In the genomic region with DNA sequence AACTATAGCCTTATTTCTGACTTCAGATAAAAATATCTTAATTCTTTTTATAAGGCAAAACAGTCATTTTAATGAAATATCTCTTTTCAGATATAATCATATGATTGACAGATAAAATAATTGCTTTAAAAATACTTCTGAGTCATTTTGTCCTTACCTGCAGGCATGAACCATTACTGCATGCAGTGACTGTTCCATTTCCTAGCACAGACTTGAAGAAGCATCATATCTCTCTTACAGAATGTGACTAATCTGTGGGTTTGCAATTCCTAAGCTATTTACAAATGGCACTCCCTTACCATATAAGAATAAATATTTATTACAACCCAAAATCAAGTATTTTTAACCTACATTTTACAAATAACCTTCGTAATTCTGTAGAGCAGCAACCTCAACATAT, we compare ENCODE assay signal across 8 cellular contexts.
DNase-seq lines count a peak whose midpoint lies in the region; ATAC-seq and TF ChIP-seq lines count a peak whose summit lies in the region.

No MANE protein-coding gene starts in this region.

- intact Hi-C loops in prostate gland (cut with DNase I): no loop called here

- H3K27ac ChIP-seq in ACC112 (ENCODE audit: low read depth, low read length): peak overlapping the region; percentile 62
- peak overlapping the region; percentile 91 for H3K27ac ChIP-seq in RWPE2 (ENCODE audit: poor library complexity, severe bottlenecking)
- peak overlapping the region; percentile 66 to 77 for H3K27ac ChIP-seq in prostate gland

- peaks cover 69% of the 10 kb centered on the region for H3K79me2 ChIP-seq in ACC112 (ENCODE audit: control insufficient read depth, insufficient read depth, low read length, unreplicated experiment)

- ATAC-seq in GM19455 (IDR thresholded peaks at IDR 0.05; ENCODE audit: unreplicated experiment) (peak; percentile 40), RWPE2 (ENCODE audit: low read depth) (peak; percentile 94)

- WGBS in prostate gland: 24% methylated on average over 1 of the region's 1 CpG

- H3K4me3 ChIP-seq in ACC112 (ENCODE audit: low read depth, low read length) (peak overlapping the region; percentile 73), RWPE2 (ENCODE audit: severe bottlenecking) (peak overlapping the region; percentile 28), prostate gland (peak overlapping the region; percentile 18 to 20)

- H3K9me3 ChIP-seq in RWPE2 (ENCODE audit: severe bottlenecking) (no peaks in the 10 kb centered on the region), prostate gland (no peaks in the 10 kb centered on the region)

- TF ChIP-seq CTCF in RWPE2 (IDR thresholded peaks at IDR 0.05; ENCODE audit: poor library complexity, severe bottlenecking) (no peak), prostate gland (IDR thresholded peaks at IDR 0.05) (peak in 1 of 4 experiments; percentile 40)

- TF ChIP-seq POLR2A in erythroblast (IDR thresholded peaks at IDR 0.05; ENCODE audit: low read length) (no peak), prostate gland (IDR thresholded peaks at IDR 0.05) (no peak)

- H3K4me1 ChIP-seq in ACC112 (ENCODE audit: control insufficient read depth, insufficient read depth, low read length, unreplicated experiment) (peaks cover 22% of the 10 kb centered on the region), RWPE2 (ENCODE audit: insufficient read depth, poor library complexity, severe bottlenecking) (peaks cover 36% of the 10 kb centered on the region), prostate gland (replicated peaks) (no peaks in the 10 kb centered on the region)

- H2AFZ ChIP-seq in ACC112 (ENCODE audit: low read length, unreplicated experiment): no peak overlapping the region

- H3K27me3 ChIP-seq in ACC112 (ENCODE audit: insufficient read depth, low read length) (no peaks in the 10 kb centered on the region), RWPE2 (ENCODE audit: insufficient read depth, poor library complexity, severe bottlenecking) (no peaks in the 10 kb centered on the region), prostate gland (replicated peaks; ENCODE audit: insufficient read depth) (no peaks in the 10 kb centered on the region)

- no peaks in the 10 kb centered on the region for H3K36me3 ChIP-seq in ACC112 (ENCODE audit: insufficient read depth, low read length)
- H3K36me3 ChIP-seq in RWPE2 (ENCODE audit: low read depth): no peaks in the 10 kb centered on the region
- no peaks in the 10 kb centered on the region for H3K36me3 ChIP-seq in prostate gland

- DNase-seq in RWPE2 (ENCODE audit: low spot score): no peak
- peak; percentile 14 to 37 for DNase-seq in erythroblast (lab: John Stamatoyannopoulos, UW)
- no peak for DNase-seq in prostate gland (ENCODE audit: low spot score)
- no peak for DNase-seq in activated effector memory CD4-positive, alpha-beta T cell treated with anti-CD3 and anti-CD28 coated beads, Interleukin-2, amount 50 U/mL, for 16 hours
- no peak for DNase-seq in DMS53 treated with DMSO at 0.1 percent for 48 hours (lab: John Stamatoyannopoulos, UW; ENCODE audit: unreplicated experiment)
- DNase-seq in SKM-1 treated with dmso at 0.1 percent for 144 hours (lab: John Stamatoyannopoulos, UW; ENCODE audit: unreplicated experiment): no peak

Comparison
In these comparisons a context has a peak if more than half of its experiments do, and no peak if none do; other contexts are left out.
1. H3K4me3 ChIP-seq: peak in every context shown above with its lines; median percentile 73 in ACC112; 28 in RWPE2; 19 in prostate gland.
2. DNase-seq: peak in erythroblast (2 of 2); none in RWPE2 (single experiment), prostate gland (single experiment), activated effector memory CD4-positive, alpha-beta T cell treated with anti-CD3 and anti-CD28 coated beads, Interleukin-2, amount 50 U/mL, for 16 hours (single experiment), DMS53 treated with DMSO at 0.1 percent for 48 hours (single experiment) and SKM-1 treated with dmso at 0.1 percent for 144 hours (single experiment).
3. Peak in every context shown above with its lines, with median percentiles within 50 percentile points of each other: H3K27ac ChIP-seq.